8 cellular contexts compared by ENCODE assay signal in the genomic region with DNA sequence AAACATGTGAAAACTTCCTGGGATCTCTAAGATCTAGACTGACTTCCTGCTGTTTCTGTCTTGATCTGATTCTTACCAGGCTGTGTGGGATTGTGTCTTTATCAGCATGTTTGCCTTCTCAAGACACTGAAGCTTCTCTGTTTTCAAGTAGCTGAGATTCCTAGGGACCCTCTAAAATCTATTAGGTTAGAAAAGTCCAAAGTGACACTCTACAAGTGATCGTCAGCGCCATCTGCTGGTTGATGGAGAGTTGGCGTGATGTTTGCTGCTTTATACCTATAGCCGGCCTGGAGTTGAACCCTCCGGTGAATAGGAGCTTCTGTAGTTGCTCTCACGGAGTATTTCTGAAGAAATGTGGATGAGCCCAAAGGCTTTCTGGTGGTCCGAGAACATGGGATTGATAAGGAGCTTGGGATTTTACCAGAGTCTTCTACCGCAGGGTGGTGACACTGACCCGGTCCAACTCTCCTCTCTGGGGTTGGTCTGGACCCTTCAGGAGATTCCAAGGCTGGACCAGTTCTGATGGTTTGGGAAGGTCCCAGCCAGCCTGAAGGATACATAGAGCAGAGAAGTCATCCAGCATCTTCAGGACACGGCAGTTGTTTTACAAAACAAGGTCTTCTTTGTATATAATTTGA.
DNase-seq lines count a peak whose midpoint lies in the region; ATAC-seq and TF ChIP-seq lines count a peak whose summit lies in the region.

No MANE protein-coding gene starts in this region.

- peak; percentile 83 for TF ChIP-seq CTCF in mesothelial cell of epicardium (IDR thresholded peaks at IDR 0.05; ENCODE audit: unreplicated experiment)

- no peak overlapping the region for H3K27ac Mint-ChIP-seq in activated CD8-positive, alpha-beta T cell treated with anti-CD3 and anti-CD28 coated beads, Interleukin-2, amount 10 ng/mL, durations not matched to agents 7 days and 5 days
- H3K27ac Mint-ChIP-seq in effector memory CD8-positive, alpha-beta T cell, result peak overlapping the region; percentile 36 to 57
- H3K27ac Mint-ChIP-seq in mesothelial cell of epicardium, result no peak overlapping the region

- peaks cover 17% of the 10 kb centered on the region for H3K27me3 Mint-ChIP-seq in activated CD8-positive, alpha-beta T cell treated with anti-CD3 and anti-CD28 coated beads, Interleukin-2, amount 10 ng/mL, durations not matched to agents 7 days and 5 days (ENCODE audit: low read depth)
- H3K27me3 Mint-ChIP-seq in effector memory CD8-positive, alpha-beta T cell, result peaks cover 0 to 11% of the 10 kb centered on the region in 2 donors
- H3K27me3 Mint-ChIP-seq in mesothelial cell of epicardium (ENCODE audit: low read depth), result peaks cover 23% of the 10 kb centered on the region

- no peaks in the 10 kb centered on the region for H3K36me3 Mint-ChIP-seq in activated CD8-positive, alpha-beta T cell treated with anti-CD3 and anti-CD28 coated beads, Interleukin-2, amount 10 ng/mL, durations not matched to agents 7 days and 5 days (ENCODE audit: low read depth)
- H3K36me3 Mint-ChIP-seq in effector memory CD8-positive, alpha-beta T cell (ENCODE audit: insufficient read depth), result no peaks in the 10 kb centered on the region
- H3K36me3 Mint-ChIP-seq in mesothelial cell of epicardium, result no peaks in the 10 kb centered on the region

- POLR2A ChIA-PET in activated CD8-positive, alpha-beta T cell treated with anti-CD3 and anti-CD28 coated beads, Interleukin-2, amount 10 ng/mL, durations not matched to agents 7 days and 5 days (lab: Charles Lee), result interaction anchor here (0.5 to 1.4 kb wide), 3 partner anchors 54 to 463 kb away, joined by 3 to 5 read pairs (median 4); no protein-coding TSS in a partner anchor

- ATAC-seq in HG03095 (IDR thresholded peaks at IDR 0.05; ENCODE audit: unreplicated experiment) (peak; percentile 63), HG02588 (IDR thresholded peaks at IDR 0.05; ENCODE audit: unreplicated experiment) (no peak)
- ATAC-seq in activated CD8-positive, alpha-beta T cell treated with anti-CD3 and anti-CD28 coated beads, Interleukin-2, amount 10 ng/mL, durations not matched to agents 7 days and 5 days, result peak; percentile 90
- ATAC-seq in effector memory CD8-positive, alpha-beta T cell (replicated peaks), result peak; percentile 81

- CTCF ChIA-PET in activated CD8-positive, alpha-beta T cell treated with anti-CD3 and anti-CD28 coated beads, Interleukin-2, amount 10 ng/mL, durations not matched to agents 7 days and 5 days (lab: Charles Lee), result interaction anchor here (0.6 to 3.8 kb wide), 73 partner anchors 8 to 420 kb away, joined by 3 to 53 read pairs (median 5); partner anchors contain the start of gene CABYR

- no peaks in the 10 kb centered on the region for H3K9me3 Mint-ChIP-seq in activated CD8-positive, alpha-beta T cell treated with anti-CD3 and anti-CD28 coated beads, Interleukin-2, amount 10 ng/mL, durations not matched to agents 7 days and 5 days (ENCODE audit: insufficient read depth)
- H3K9me3 Mint-ChIP-seq in effector memory CD8-positive, alpha-beta T cell, result no peaks in the 10 kb centered on the region
- no peaks in the 10 kb centered on the region for H3K9me3 Mint-ChIP-seq in mesothelial cell of epicardium

- peak; percentile 73 for DNase-seq in DMS53 (lab: John Stamatoyannopoulos, UW)
- peak; percentile 81 for DNase-seq in NCI-H748 treated with DMSO at 0.1 percent for 48 hours (lab: John Stamatoyannopoulos, UW)
- DNase-seq in activated CD8-positive, alpha-beta T cell treated with anti-CD3 and anti-CD28 coated beads, Interleukin-2, amount 10 ng/mL, durations not matched to agents 7 days and 5 days, result peak; percentile 89
- peak; percentile 77 to 82 (median 79) for DNase-seq in effector memory CD8-positive, alpha-beta T cell
- DNase-seq in mesothelial cell of epicardium (ENCODE audit: low spot score in 2 of 2, unreplicated experiment in 2 of 2), result peak; percentile 40 to 81
- peak; percentile 65 for DNase-seq in stimulated activated CD8-positive, alpha-beta memory T cell treated with anti-CD3 and anti-CD28 coated beads, Interleukin-4, amount 100 ng/mL, for 24 hours (ENCODE audit: low read depth)

- H3K4me3 Mint-ChIP-seq in activated CD8-positive, alpha-beta T cell treated with anti-CD3 and anti-CD28 coated beads, Interleukin-2, amount 10 ng/mL, durations not matched to agents 7 days and 5 days, result no peak overlapping the region
- H3K4me3 Mint-ChIP-seq in effector memory CD8-positive, alpha-beta T cell, result no peak overlapping the region
- H3K4me3 Mint-ChIP-seq in mesothelial cell of epicardium, result no peak overlapping the region

- peaks cover 36% of the 10 kb centered on the region for H3K4me1 Mint-ChIP-seq in activated CD8-positive, alpha-beta T cell treated with anti-CD3 and anti-CD28 coated beads, Interleukin-2, amount 10 ng/mL, durations not matched to agents 7 days and 5 days (ENCODE audit: low read depth)
- peaks cover 15 to 23% of the 10 kb centered on the region in 2 donors for H3K4me1 Mint-ChIP-seq in effector memory CD8-positive, alpha-beta T cell (ENCODE audit: low read depth in 2 of 2)
- peaks cover 13% of the 10 kb centered on the region for H3K4me1 Mint-ChIP-seq in mesothelial cell of epicardium

Comparison
In these comparisons a context has a peak if more than half of its experiments do, and no peak if none do; other contexts are left out.
1. H3K27ac Mint-ChIP-seq: peak in effector memory CD8-positive, alpha-beta T cell (2 of 2); none in activated CD8-positive, alpha-beta T cell treated with anti-CD3 and anti-CD28 coated beads, Interleukin-2, amount 10 ng/mL, durations not matched to agents 7 days and 5 days (single experiment) and mesothelial cell of epicardium (single experiment).
2. Peak in every context shown above with its lines, with median percentiles within 50 percentile points of each other: DNase-seq.